In the genomic region with DNA sequence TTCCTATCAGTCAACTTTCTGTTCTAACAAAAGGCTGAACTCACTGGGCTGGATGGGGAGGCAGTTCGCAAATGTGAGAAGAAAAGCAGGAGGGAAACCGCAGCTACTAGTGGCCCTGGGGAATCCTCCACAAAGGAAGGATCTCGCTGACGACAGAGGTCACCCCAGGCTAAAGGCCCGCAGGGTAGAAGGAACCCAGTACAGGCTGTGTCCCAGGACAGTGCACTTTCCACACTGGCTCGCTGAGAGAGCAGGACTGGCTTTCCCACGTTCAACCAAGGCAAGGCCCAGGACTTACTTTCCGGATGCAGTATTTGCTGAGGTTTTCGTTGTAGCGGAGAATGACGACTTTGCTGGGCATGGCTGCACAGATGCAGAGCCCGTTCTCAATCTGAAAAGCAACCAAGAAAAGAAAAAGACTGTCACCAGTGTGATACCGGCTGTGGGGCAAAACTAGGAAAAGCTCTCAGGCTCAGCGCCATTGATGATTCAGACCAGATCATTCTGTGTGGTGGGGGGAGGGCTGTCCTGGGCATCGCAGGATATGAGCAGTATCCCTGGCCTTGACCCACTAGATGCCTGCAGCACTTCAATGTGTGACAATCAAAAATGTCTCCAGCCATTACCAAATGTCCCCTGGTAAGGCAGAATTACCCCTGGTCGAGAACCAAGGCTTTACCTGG, we compare ENCODE assay signal across 18 cellular contexts. TPM values are rescaled to one million over a fixed set of nuclear protein-coding genes. Genes with fewer than 3 reads are reported as not detected.
DNase-seq lines count a peak whose midpoint lies in the region; ATAC-seq and TF ChIP-seq lines count a peak whose summit lies in the region.
"Had no signal": no experiment of that assay in that cellular context is flagged by ENCODE, and none has a peak within 500 bp of the region (broad histone marks: within the 10 kb centered on the region; RNA-seq: fewer than 3 reads in every experiment).

No MANE protein-coding gene starts in this region.

- H4K20me1 ChIP-seq in BLaER1 treated with 17β-estradiol and CSF1 and Interleukin-3, amounts not matched to agents 10 nM and 100 nM, result no peaks in the 10 kb centered on the region; a peak in 2 of 22 replicates

- H3K4me3 ChIP-seq in BLaER1 treated with 17β-estradiol and CSF1 and Interleukin-3, amounts not matched to agents 10 nM and 100 nM, result no peak overlapping the region; a peak in 1 of 20 replicates
- no peak overlapping the region for H3K4me3 ChIP-seq in NT2/D1 (ENCODE audit: insufficient read length, low read depth)
- H3K4me3 ChIP-seq in testis, result no peak overlapping the region
- H3K4me3 ChIP-seq: lower lobe of right lung, PC-9, uterus had no signal

- no peaks in the 10 kb centered on the region for H3K27me3 Mint-ChIP-seq in neural crest cell (ENCODE audit: low read depth)
- H3K27me3 Mint-ChIP-seq in stimulated activated naive B cell treated with anti-CD40 and anti-IgM and Interleukin-4, amounts not matched to agents 10 μg/mL and 1 μg/mL and 100 μg/mL, for 72 hours, result no peaks in the 10 kb centered on the region
- H3K27me3 Mint-ChIP-seq in mesothelial cell of epicardium (ENCODE audit: low read depth), result no peaks in the 10 kb centered on the region
- H3K27me3 Mint-ChIP-seq: activated CD4-positive, alpha-beta memory T cell treated with anti-CD3 and anti-CD28 coated beads, Interleukin-2, amount 10 ng/mL, durations not matched to agents 7 days and 5 days; brain had no signal

- 0 out of 22 replicates have a peak, but pooled peaks cover 0 to 3% (median 0%) of the 10 kb centered on the region in 11 experiments for H3K9me3 ChIP-seq in BLaER1 treated with 17β-estradiol and CSF1 and Interleukin-3, amounts not matched to agents 10 nM and 100 nM (replicated peaks in 1 of 11)
- H3K9me3 ChIP-seq in NT2/D1 (ENCODE audit: insufficient read depth, low read length), result no peaks in the 10 kb centered on the region
- H3K9me3 ChIP-seq in testis, result no peaks in the 10 kb centered on the region
- H3K9me3 ChIP-seq: lower lobe of right lung, uterus had no signal

- TF ChIP-seq POLR2A in testis (IDR thresholded peaks at IDR 0.05), result no peak

- TF ChIP-seq CTCF in neural crest cell (conservative IDR thresholded peaks at IDR 0.05) (no peak), testis (IDR thresholded peaks at IDR 0.05) (no peak), mesothelial cell of epicardium (IDR thresholded peaks at IDR 0.05; ENCODE audit: unreplicated experiment) (no peak)

- H3K27ac Mint-ChIP-seq in neural crest cell (ENCODE audit: unreplicated experiment), result peak overlapping the region; percentile 75
- no peak overlapping the region for H3K27ac Mint-ChIP-seq in stimulated activated naive B cell treated with anti-CD40 and anti-IgM and Interleukin-4, amounts not matched to agents 10 μg/mL and 1 μg/mL and 100 μg/mL, for 72 hours
- H3K27ac Mint-ChIP-seq in mesothelial cell of epicardium, result no peak overlapping the region
- H3K27ac Mint-ChIP-seq: activated CD4-positive, alpha-beta memory T cell treated with anti-CD3 and anti-CD28 coated beads, Interleukin-2, amount 10 ng/mL, durations not matched to agents 7 days and 5 days; brain had no signal

- no peaks in the 10 kb centered on the region for H3K9me3 Mint-ChIP-seq in neural crest cell
- H3K9me3 Mint-ChIP-seq in stimulated activated naive B cell treated with anti-CD40 and anti-IgM and Interleukin-4, amounts not matched to agents 10 μg/mL and 1 μg/mL and 100 μg/mL, for 72 hours, result peaks cover 0 to 2% of the 10 kb centered on the region in 2 donors
- H3K9me3 Mint-ChIP-seq in mesothelial cell of epicardium, result no peaks in the 10 kb centered on the region
- H3K9me3 Mint-ChIP-seq: activated CD4-positive, alpha-beta memory T cell treated with anti-CD3 and anti-CD28 coated beads, Interleukin-2, amount 10 ng/mL, durations not matched to agents 7 days and 5 days; brain had no signal

- 82 to 87% methylated on average over 16 of the region's 16 CpGs for WGBS in testis, 2 donors

- H3K36me3 ChIP-seq in BLaER1 treated with 17β-estradiol and CSF1 and Interleukin-3, amounts not matched to agents 10 nM and 100 nM, result peaks cover 19 to 97% (median 73%) of the 10 kb centered on the region in 11 experiments
- peaks cover 59% of the 10 kb centered on the region for H3K36me3 ChIP-seq in NT2/D1 (ENCODE audit: insufficient read depth, insufficient read length, low read length)
- H3K36me3 ChIP-seq in testis (ENCODE audit: low read depth, missing control alignments), result no peaks in the 10 kb centered on the region
- H3K36me3 ChIP-seq: uterus had no signal

- peak overlapping the region in 5 of 11 experiments; percentile 39 to 63 (median 57); a peak in 9 of 22 replicates for H3K27ac ChIP-seq in BLaER1 treated with 17β-estradiol and CSF1 and Interleukin-3, amounts not matched to agents 10 nM and 100 nM
- no peak overlapping the region for H3K27ac ChIP-seq in testis
- H3K27ac ChIP-seq: lower lobe of right lung, PC-9, uterus had no signal

- intact Hi-C loops in testis (cut with DNase I; ENCODE audit: low total_unique reads), result no loop called here

- H3K4me1 ChIP-seq in BLaER1 treated with 17β-estradiol and CSF1 and Interleukin-3, amounts not matched to agents 10 nM and 100 nM, result peaks cover 0 to 25% (median 17%) of the 10 kb centered on the region in 10 experiments; a peak in 17 of 20 replicates
- H3K4me1 ChIP-seq in NT2/D1 (ENCODE audit: insufficient read depth, insufficient read length) (peaks cover 7% of the 10 kb centered on the region), testis (no peaks in the 10 kb centered on the region)
- H3K4me1 ChIP-seq: lower lobe of right lung, uterus had no signal

- H3K27me3 ChIP-seq in BLaER1 treated with 17β-estradiol and CSF1 and Interleukin-3, amounts not matched to agents 10 nM and 100 nM, result no peaks in the 10 kb centered on the region
- H3K27me3 ChIP-seq in NT2/D1 (ENCODE audit: insufficient read depth, insufficient read length) (no peaks in the 10 kb centered on the region), testis (no peaks in the 10 kb centered on the region)
- H3K27me3 ChIP-seq: uterus had no signal

- H3K4me2 ChIP-seq in BLaER1 treated with 17β-estradiol and CSF1 and Interleukin-3, amounts not matched to agents 10 nM and 100 nM, result peak overlapping the region in 10 of 11 experiments; percentile 4 to 67 (median 50); a peak in 17 of 22 replicates
- H3K4me2 ChIP-seq: PC-9 had no signal

- no peak for ATAC-seq in stimulated activated naive B cell treated with anti-CD40 and anti-IgM and Interleukin-4, amounts not matched to agents 10 μg/mL and 1 μg/mL and 100 μg/mL, for 72 hours (replicated peaks)
- ATAC-seq in HG03432 (IDR thresholded peaks at IDR 0.05; ENCODE audit: unreplicated experiment), result no peak
- ATAC-seq: lower lobe of right lung had no signal

- H3K4me1 Mint-ChIP-seq in neural crest cell, result no peaks in the 10 kb centered on the region
- H3K4me1 Mint-ChIP-seq in stimulated activated naive B cell treated with anti-CD40 and anti-IgM and Interleukin-4, amounts not matched to agents 10 μg/mL and 1 μg/mL and 100 μg/mL, for 72 hours, result no peaks in the 10 kb centered on the region
- no peaks in the 10 kb centered on the region for H3K4me1 Mint-ChIP-seq in mesothelial cell of epicardium
- H3K4me1 Mint-ChIP-seq: activated CD4-positive, alpha-beta memory T cell treated with anti-CD3 and anti-CD28 coated beads, Interleukin-2, amount 10 ng/mL, durations not matched to agents 7 days and 5 days; brain had no signal

- no peak for DNase-seq in NT2/D1 (ENCODE audit: low read depth, low spot score)
- DNase-seq in fibroblast of gingiva (ENCODE audit: low read depth), result peak; percentile 68
- DNase-seq in neural crest cell (ENCODE audit: low read depth, low spot score), result no peak
- no peak for DNase-seq in stimulated activated naive B cell treated with anti-CD40 and anti-IgM and Interleukin-4, amounts not matched to agents 10 μg/mL and 1 μg/mL and 100 μg/mL, for 72 hours
- DNase-seq in testis, result no peak
- no peak for DNase-seq in mesothelial cell of epicardium (ENCODE audit: low spot score in 2 of 2, unreplicated experiment in 2 of 2)
- DNase-seq: activated CD4-positive, alpha-beta memory T cell treated with anti-CD3 and anti-CD28 coated beads, Interleukin-2, amount 10 ng/mL, durations not matched to agents 7 days and 5 days; activated gamma-delta T cell; DND-41; lower lobe of right lung; NCI-H1092 treated with DMSO at 0.1 percent for 48 hours; NCI-H345; PC-9; stimulated activated CD4-positive, alpha-beta T cell treated with anti-CD3 and anti-CD28 coated beads, Interleukin-1b, Interleukin-23, amount 100 ng/mL, for 48 hours; uterus had no signal

- H3K36me3 Mint-ChIP-seq in neural crest cell (ENCODE audit: low read depth), result peaks cover 20% of the 10 kb centered on the region
- H3K36me3 Mint-ChIP-seq in stimulated activated naive B cell treated with anti-CD40 and anti-IgM and Interleukin-4, amounts not matched to agents 10 μg/mL and 1 μg/mL and 100 μg/mL, for 72 hours, result peaks cover 0 to 4% of the 10 kb centered on the region in 2 donors
- peaks cover 20% of the 10 kb centered on the region for H3K36me3 Mint-ChIP-seq in mesothelial cell of epicardium

- H3K9ac ChIP-seq in BLaER1 treated with 17β-estradiol and CSF1 and Interleukin-3, amounts not matched to agents 10 nM and 100 nM, result peak overlapping the region in 6 of 11 experiments; percentile 19 to 63 (median 27); a peak in 6 of 22 replicates
- peak overlapping the region; percentile 63 for H3K9ac ChIP-seq in NT2/D1 (ENCODE audit: insufficient read length, low read depth)

- no peak overlapping the region for H3K4me3 Mint-ChIP-seq in neural crest cell
- H3K4me3 Mint-ChIP-seq in stimulated activated naive B cell treated with anti-CD40 and anti-IgM and Interleukin-4, amounts not matched to agents 10 μg/mL and 1 μg/mL and 100 μg/mL, for 72 hours, result no peak overlapping the region
- no peak overlapping the region for H3K4me3 Mint-ChIP-seq in mesothelial cell of epicardium
- H3K4me3 Mint-ChIP-seq: activated CD4-positive, alpha-beta memory T cell treated with anti-CD3 and anti-CD28 coated beads, Interleukin-2, amount 10 ng/mL, durations not matched to agents 7 days and 5 days; brain had no signal

RNA-seq across cellular contexts. Expression of gene PRKAB1, which starts 36.3 kb away (rescaled TPM):
- 34.4 and 39.6 TPM in 2 replicates for total RNA-seq in neural crest cell
- 10 to 100 TPM; 42.6 to 48.5 TPM for total RNA-seq in testis
- 72.5 TPM for polyA plus RNA-seq in testis (ENCODE audit: insufficient read depth, low read depth, low replicate concordance)
- 27.6 to 33.9 TPM (median 30.5 TPM) in 3 replicates for total RNA-seq in mesothelial cell of epicardium
